In the genomic region with DNA sequence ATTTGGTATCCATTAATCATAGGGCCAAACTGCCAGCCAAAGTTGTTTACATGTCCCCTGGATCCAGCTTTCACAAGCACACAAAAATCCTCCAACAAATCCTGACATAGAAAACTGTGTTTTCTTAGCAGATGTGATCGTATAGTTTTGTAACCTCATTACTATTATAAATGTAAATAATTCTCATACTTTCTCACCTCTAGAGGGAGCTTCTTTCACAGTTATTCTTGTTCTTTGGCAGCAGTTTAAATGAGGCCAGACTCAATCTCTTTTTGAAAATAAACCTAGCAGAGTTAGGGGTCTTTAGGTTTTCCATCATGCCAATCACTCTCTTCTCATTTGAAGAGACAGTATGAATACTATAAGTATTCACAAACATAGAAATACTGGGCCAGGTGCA, we compare ENCODE assay signal across 2 cellular contexts.
TF ChIP-seq lines count a peak whose summit lies in the region.

No MANE protein-coding gene starts in this region.

TF ChIP-seq in SK-N-SH, 30 proteins besides CTCF, POLR2A, EP300 and RAD21:
- TF ChIP-seq TEAD4 (IDR thresholded peaks at IDR 0.05; ENCODE audit: borderline replicate concordance, insufficient read depth) (no peak), RCOR1 (IDR thresholded peaks at IDR 0.05; ENCODE audit: low read length) (no peak), RFX5 (IDR thresholded peaks at IDR 0.05; ENCODE audit: low read length) (no peak), SMC3 (IDR thresholded peaks at IDR 0.05; ENCODE audit: low read depth, low read length) (peak; percentile 6; the same call in 1 of the 2 replicates), JUND (IDR thresholded peaks at IDR 0.05) (no peak), GATA2 (CRISPR knock-in tag; IDR thresholded peaks at IDR 0.05) (no peak)
- TF ChIP-seq, protein P1, sequence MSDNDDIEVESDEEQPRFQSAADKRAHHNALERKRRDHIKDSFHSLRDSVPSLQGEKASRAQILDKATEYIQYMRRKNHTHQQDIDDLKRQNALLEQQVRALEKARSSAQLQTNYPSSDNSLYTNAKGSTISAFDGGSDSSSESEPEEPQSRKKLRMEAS (IDR thresholded peaks at IDR 0.05; ENCODE audit: low read depth), result no peak
- TF ChIP-seq, protein P2, sequence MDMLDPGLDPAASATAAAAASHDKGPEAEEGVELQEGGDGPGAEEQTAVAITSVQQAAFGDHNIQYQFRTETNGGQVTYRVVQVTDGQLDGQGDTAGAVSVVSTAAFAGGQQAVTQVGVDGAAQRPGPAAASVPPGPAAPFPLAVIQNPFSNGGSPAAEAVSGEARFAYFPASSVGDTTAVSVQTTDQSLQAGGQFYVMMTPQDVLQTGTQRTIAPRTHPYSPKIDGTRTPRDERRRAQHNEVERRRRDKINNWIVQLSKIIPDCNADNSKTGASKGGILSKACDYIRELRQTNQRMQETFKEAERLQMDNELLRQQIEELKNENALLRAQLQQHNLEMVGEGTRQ (IDR thresholded peaks at IDR 0.05; ENCODE audit: borderline replicate concordance, low read depth, low read length), result no peak
- TF ChIP-seq, protein P3, sequence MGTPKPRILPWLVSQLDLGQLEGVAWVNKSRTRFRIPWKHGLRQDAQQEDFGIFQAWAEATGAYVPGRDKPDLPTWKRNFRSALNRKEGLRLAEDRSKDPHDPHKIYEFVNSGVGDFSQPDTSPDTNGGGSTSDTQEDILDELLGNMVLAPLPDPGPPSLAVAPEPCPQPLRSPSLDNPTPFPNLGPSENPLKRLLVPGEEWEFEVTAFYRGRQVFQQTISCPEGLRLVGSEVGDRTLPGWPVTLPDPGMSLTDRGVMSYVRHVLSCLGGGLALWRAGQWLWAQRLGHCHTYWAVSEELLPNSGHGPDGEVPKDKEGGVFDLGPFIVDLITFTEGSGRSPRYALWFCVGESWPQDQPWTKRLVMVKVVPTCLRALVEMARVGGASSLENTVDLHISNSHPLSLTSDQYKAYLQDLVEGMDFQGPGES (IDR thresholded peaks at IDR 0.05; ENCODE audit: low read depth, low read length), result no peak

TF ChIP-seq in HepG2, 621 proteins besides CTCF, POLR2A, EP300 and RAD21:
- TF ChIP-seq ZNF34 (CRISPR knock-in tag; IDR thresholded peaks at IDR 0.05; ENCODE audit: borderline replicate concordance) (no peak), TAF1 (CRISPR knock-in tag; IDR thresholded peaks at IDR 0.05) (no peak), BCL6 (CRISPR knock-in tag; IDR thresholded peaks at IDR 0.05) (no peak), ZNF230 (CRISPR knock-in tag; IDR thresholded peaks at IDR 0.05) (no peak), SMC3 (IDR thresholded peaks at IDR 0.05; ENCODE audit: low read length) (peak; percentile 37), STAG1 (CRISPR knock-in tag; IDR thresholded peaks at IDR 0.05) (peak; percentile 51)
- TF ChIP-seq, protein P4, sequence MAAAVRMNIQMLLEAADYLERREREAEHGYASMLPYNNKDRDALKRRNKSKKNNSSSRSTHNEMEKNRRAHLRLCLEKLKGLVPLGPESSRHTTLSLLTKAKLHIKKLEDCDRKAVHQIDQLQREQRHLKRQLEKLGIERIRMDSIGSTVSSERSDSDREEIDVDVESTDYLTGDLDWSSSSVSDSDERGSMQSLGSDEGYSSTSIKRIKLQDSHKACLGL (CRISPR knock-in tag; IDR thresholded peaks at IDR 0.05), result no peak
- TF ChIP-seq, protein P5, sequence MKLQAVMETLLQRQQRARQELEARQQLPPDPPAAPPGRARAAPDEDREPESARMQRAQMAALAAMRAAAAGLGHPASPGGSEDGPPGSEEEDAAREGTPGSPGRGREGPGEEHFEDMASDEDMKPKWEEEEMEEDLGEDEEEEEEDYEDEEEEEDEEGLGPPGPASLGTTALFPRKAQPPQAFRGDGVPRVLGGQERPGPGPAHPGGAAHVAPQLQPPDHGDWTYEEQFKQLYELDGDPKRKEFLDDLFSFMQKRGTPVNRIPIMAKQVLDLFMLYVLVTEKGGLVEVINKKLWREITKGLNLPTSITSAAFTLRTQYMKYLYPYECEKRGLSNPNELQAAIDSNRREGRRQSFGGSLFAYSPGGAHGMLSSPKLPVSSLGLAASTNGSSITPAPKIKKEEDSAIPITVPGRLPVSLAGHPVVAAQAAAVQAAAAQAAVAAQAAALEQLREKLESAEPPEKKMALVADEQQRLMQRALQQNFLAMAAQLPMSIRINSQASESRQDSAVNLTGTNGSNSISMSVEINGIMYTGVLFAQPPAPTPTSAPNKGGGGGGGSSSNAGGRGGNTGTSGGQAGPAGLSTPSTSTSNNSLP (IDR thresholded peaks at IDR 0.05; ENCODE audit: low read depth, low read length), result peak; percentile 20; the same call in 1 of the 2 replicates
